ENCODE assay signal across 8 cellular contexts in the genomic region with DNA sequence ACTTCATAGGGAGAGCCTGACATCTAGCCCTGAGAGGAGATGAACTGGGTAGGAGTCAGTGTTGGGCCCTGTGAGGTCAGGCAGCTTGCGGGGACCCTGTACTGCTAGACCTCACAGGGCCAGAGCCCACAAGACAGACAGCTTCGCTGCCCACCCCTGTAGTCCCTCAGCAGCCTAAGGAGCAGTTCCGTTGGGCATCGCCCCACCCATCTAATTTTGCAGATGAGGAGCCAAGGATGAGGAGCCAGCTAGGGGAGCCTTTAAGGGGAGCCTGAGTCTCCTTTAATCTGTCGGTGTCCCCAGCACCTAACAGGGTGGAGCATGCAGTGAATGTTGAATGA. TPM values are rescaled to one million over a fixed set of nuclear protein-coding genes. Genes with fewer than 3 reads are reported as not detected.
DNase-seq lines count a peak whose midpoint lies in the region; ATAC-seq and TF ChIP-seq lines count a peak whose summit lies in the region.

No MANE protein-coding gene starts in this region.

- intact Hi-C loops in natural killer cell (cut with micrococcal nuclease) = loop anchor here (1.0 to 2.0 kb wide), 3 partner anchors 16 to 78 kb away; partner anchors contain the start of genes RABEP2 and SH2B1

- H3K27me3 ChIP-seq in Peyer's patch (no peaks in the 10 kb centered on the region), endodermal cell (ENCODE audit: control insufficient read depth, insufficient read depth, low read length, poor library complexity, severe bottlenecking) (no peaks in the 10 kb centered on the region)

- TF ChIP-seq POLR2A in Peyer's patch (IDR thresholded peaks at IDR 0.05) = no peak

- no peaks in the 10 kb centered on the region for H3K27me3 Mint-ChIP-seq in activated naive CD4-positive, alpha-beta T cell treated with anti-CD3 and anti-CD28 coated beads, Interleukin-2, amount 10 ng/mL, durations not matched to agents 7 days and 5 days
- H3K27me3 Mint-ChIP-seq in endodermal cell (ENCODE audit: insufficient read depth) (no peaks in the 10 kb centered on the region), natural killer cell (ENCODE audit: low read depth in 2 of 2) (no peaks in the 10 kb centered on the region)

- peak in 1 of 3 donors; percentile 2 for ATAC-seq in natural killer cell
- ATAC-seq in HG03460 (IDR thresholded peaks at IDR 0.05; ENCODE audit: unreplicated experiment) = no peak

- WGBS in endodermal cell (ENCODE audit: insufficient coverage in 1 of 2, insufficient read length in 1 of 2), 2 experiments = 46 to 54% methylated on average over 2 to 5 of the region's 5 CpGs

- H3K36me3 ChIP-seq in Peyer's patch (peaks cover 0 to 27% (median 0%) of the 10 kb centered on the region in 3 donors), endodermal cell (ENCODE audit: control insufficient read depth, insufficient read depth, low read length) (peaks cover 23% of the 10 kb centered on the region)

- H3K4me1 Mint-ChIP-seq in activated naive CD4-positive, alpha-beta T cell treated with anti-CD3 and anti-CD28 coated beads, Interleukin-2, amount 10 ng/mL, durations not matched to agents 7 days and 5 days = peaks cover 33% of the 10 kb centered on the region
- H3K4me1 Mint-ChIP-seq in endodermal cell (peaks cover 9% of the 10 kb centered on the region), natural killer cell (peaks cover 25 to 32% of the 10 kb centered on the region in 2 donors)

- no peak for TF ChIP-seq CTCF in Peyer's patch (IDR thresholded peaks at IDR 0.05)
- no peak for TF ChIP-seq CTCF in endodermal cell (conservative IDR thresholded peaks at IDR 0.05)
- no peak for TF ChIP-seq CTCF in natural killer cell (IDR thresholded peaks at IDR 0.05)

- peak overlapping the region; percentile 93 for H3K27ac Mint-ChIP-seq in activated naive CD4-positive, alpha-beta T cell treated with anti-CD3 and anti-CD28 coated beads, Interleukin-2, amount 10 ng/mL, durations not matched to agents 7 days and 5 days
- peak overlapping the region; percentile 98 for H3K27ac Mint-ChIP-seq in endodermal cell
- peak overlapping the region; percentile 95 to 99 for H3K27ac Mint-ChIP-seq in natural killer cell

- peaks cover 38% of the 10 kb centered on the region for H3K36me3 Mint-ChIP-seq in activated naive CD4-positive, alpha-beta T cell treated with anti-CD3 and anti-CD28 coated beads, Interleukin-2, amount 10 ng/mL, durations not matched to agents 7 days and 5 days
- peaks cover 34% of the 10 kb centered on the region for H3K36me3 Mint-ChIP-seq in endodermal cell (ENCODE audit: low read depth)
- no peaks in the 10 kb centered on the region for H3K36me3 Mint-ChIP-seq in natural killer cell

- peaks cover 0 to 24% (median 16%) of the 10 kb centered on the region in 4 donors for H3K4me1 ChIP-seq in Peyer's patch
- no peaks in the 10 kb centered on the region for H3K4me1 ChIP-seq in endodermal cell (ENCODE audit: control insufficient read depth, insufficient read depth, low read length)

- no peaks in the 10 kb centered on the region for H3K9me3 Mint-ChIP-seq in activated naive CD4-positive, alpha-beta T cell treated with anti-CD3 and anti-CD28 coated beads, Interleukin-2, amount 10 ng/mL, durations not matched to agents 7 days and 5 days
- H3K9me3 Mint-ChIP-seq in endodermal cell = no peaks in the 10 kb centered on the region
- no peaks in the 10 kb centered on the region for H3K9me3 Mint-ChIP-seq in natural killer cell

- peak overlapping the region; percentile 79 to 96 (median 86) for H3K4me3 ChIP-seq in Peyer's patch
- peak overlapping the region; percentile 87 for H3K4me3 ChIP-seq in endodermal cell (ENCODE audit: low read length)

- peak; percentile 35 for DNase-seq in activated naive CD4-positive, alpha-beta T cell treated with anti-CD3 and anti-CD28 coated beads, Interleukin-2, amount 10 ng/mL, durations not matched to agents 7 days and 5 days
- no peak for DNase-seq in activated naive CD4-positive, alpha-beta T cell treated with anti-CD3 and anti-CD28 coated beads, Interleukin-2, amount 50 U/mL, for 16 hours
- DNase-seq in Peyer's patch = no peak
- DNase-seq in endodermal cell = peak; percentile 56
- no peak for DNase-seq in natural killer cell
- DNase-seq in Kasumi-1 (lab: John Stamatoyannopoulos, UW) = no peak
- DNase-seq in NCI-H524 treated with DMSO at 0.1 percent for 48 hours (lab: John Stamatoyannopoulos, UW) = no peak

- CTCF ChIA-PET in activated naive CD4-positive, alpha-beta T cell treated with anti-CD3 and anti-CD28 coated beads, Interleukin-2, amount 10 ng/mL, durations not matched to agents 7 days and 5 days (lab: Charles Lee) = interaction anchor here (0.7 to 3.5 kb wide), 6 partner anchors 11 to 99 kb away, joined by 3 to 18 read pairs (median 4); partner anchors contain the start of gene SH2B1

- H3K4me3 Mint-ChIP-seq in activated naive CD4-positive, alpha-beta T cell treated with anti-CD3 and anti-CD28 coated beads, Interleukin-2, amount 10 ng/mL, durations not matched to agents 7 days and 5 days = peak overlapping the region; percentile 90
- peak overlapping the region; percentile 96 for H3K4me3 Mint-ChIP-seq in endodermal cell
- H3K4me3 Mint-ChIP-seq in natural killer cell = peak overlapping the region; percentile 97

- peak overlapping the region; percentile 68 for H3K9ac ChIP-seq in endodermal cell (ENCODE audit: extremely low read depth, low read length, poor library complexity, severe bottlenecking)

- H3K27ac ChIP-seq in Peyer's patch (peak overlapping the region; percentile 78 to 88 (median 85)), endodermal cell (ENCODE audit: low read depth, low read length) (no peak overlapping the region)

- no peaks in the 10 kb centered on the region for H3K9me3 ChIP-seq in Peyer's patch
- H3K9me3 ChIP-seq in endodermal cell (ENCODE audit: control insufficient read depth, low read length) = no peaks in the 10 kb centered on the region

RNA-seq across cellular contexts. Expression of gene TUFM, which starts 0.8 kb away (rescaled TPM):
- total RNA-seq in Peyer's patch (100 to 1,000 TPM; 125 to 157 (median 131) TPM), endodermal cell (100 to 1,000 TPM; 158 to 165 TPM), natural killer cell (100 to 1,000 TPM; 108 to 128 (median 118) TPM)
- polyA plus RNA-seq in endodermal cell (2013, experiment 1 of 2) = 116 TPM
- 105 TPM for polyA plus RNA-seq in endodermal cell (2013, experiment 2 of 2)

RNA-seq across cellular contexts. Expression of gene SH2B1, which starts 16.7 kb away (rescaled TPM):
- total RNA-seq in Peyer's patch (10 to 100 TPM; 34.7 to 94.9 (median 78.8) TPM), endodermal cell (10 to 100 TPM; 56.5 to 63.4 TPM), natural killer cell (100 to 1,000 TPM in 1 of 3 donors, 10 to 100 TPM in 2; 85.4 to 110 (median 91.5) TPM)
- 42.6 TPM for polyA plus RNA-seq in endodermal cell (2013, experiment 1 of 2)
- polyA plus RNA-seq in endodermal cell (2013, experiment 2 of 2) = 33.7 TPM

RNA-seq across cellular contexts. Expression of gene ATXN2L, which starts 24.1 kb away (rescaled TPM):
- total RNA-seq in Peyer's patch (100 to 1,000 TPM in 3 of 4 donors, 10 to 100 TPM in 1; 93.9 to 208 (median 160) TPM), endodermal cell (100 to 1,000 TPM; 242 to 264 TPM), natural killer cell (100 to 1,000 TPM; 350 to 451 (median 416) TPM)
- 249 TPM for polyA plus RNA-seq in endodermal cell (2013, experiment 1 of 2)
- 202 TPM for polyA plus RNA-seq in endodermal cell (2013, experiment 2 of 2)

RNA-seq across cellular contexts. Expression of gene ATP2A1, which starts 31.4 kb away (rescaled TPM):
- total RNA-seq in Peyer's patch (100 to 1,000 TPM in 1 of 4 donors, 1 to 10 TPM in 1, under 1 TPM in 1, not detected in 1; 0.35 to 142 (median 2.0) TPM), endodermal cell (1 to 10 TPM; 4.7 to 7.7 TPM), natural killer cell (1 to 10 TPM in 2 of 3 donors, under 1 TPM in 1; 0.75 to 2.5 (median 1.3) TPM)
- polyA plus RNA-seq in endodermal cell (2013, experiment 1 of 2) = 2.2 TPM
- 3.7 TPM for polyA plus RNA-seq in endodermal cell (2013, experiment 2 of 2)

Comparison
In these comparisons a context has a peak if more than half of its experiments do, and no peak if none do; other contexts are left out.
1. DNase-seq: peak in activated naive CD4-positive, alpha-beta T cell treated with anti-CD3 and anti-CD28 coated beads, Interleukin-2, amount 10 ng/mL, durations not matched to agents 7 days and 5 days (single experiment) and endodermal cell (single experiment); none in activated naive CD4-positive, alpha-beta T cell treated with anti-CD3 and anti-CD28 coated beads, Interleukin-2, amount 50 U/mL, for 16 hours (single experiment), Peyer's patch (0 of 3), natural killer cell (single experiment), Kasumi-1 (0 of 2) and NCI-H524 treated with DMSO at 0.1 percent for 48 hours (single experiment).
2. Peak in every context shown above with its lines, with median percentiles within 50 percentile points of each other: H3K27ac Mint-ChIP-seq and H3K4me3 Mint-ChIP-seq.